10 cellular contexts compared by ENCODE assay signal in the genomic region with DNA sequence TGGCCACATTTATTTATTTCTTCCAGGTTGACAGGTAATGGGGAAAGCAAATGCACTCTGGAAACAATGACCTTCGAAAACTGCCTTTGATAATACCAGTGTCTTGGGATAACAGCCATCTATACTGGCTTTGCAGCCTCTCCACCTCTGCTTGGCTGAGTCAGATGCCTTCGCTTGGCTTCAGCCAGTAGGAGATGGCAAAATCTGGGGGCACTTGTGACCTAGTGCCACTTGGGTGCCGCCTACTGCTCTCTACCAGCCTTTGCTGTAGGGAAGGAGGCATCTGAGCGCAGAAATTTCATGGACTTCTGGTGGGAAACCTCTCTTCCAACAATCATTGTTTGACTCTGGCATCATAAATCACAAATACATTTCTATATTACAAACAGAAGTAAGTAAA. TPM values are rescaled to one million over a fixed set of nuclear protein-coding genes. Genes with fewer than 3 reads are reported as not detected.
A peak's percentile ranks its signal among the peaks of the same experiment; 100 is the strongest.
DNase-seq lines count a peak whose midpoint lies in the region; ATAC-seq and TF ChIP-seq lines count a peak whose summit lies in the region.
"Had no signal": no experiment of that assay in that cellular context is flagged by ENCODE, and none has a peak within 500 bp of the region (broad histone marks: within the 10 kb centered on the region; RNA-seq: fewer than 3 reads in every experiment).

No MANE protein-coding gene starts in this region.

- H3K4me1 Mint-ChIP-seq in CD8-positive, alpha-beta memory T cell = peaks cover 48 to 55% (median 52%) of the 10 kb centered on the region in 3 donors
- H3K4me1 Mint-ChIP-seq in activated naive CD4-positive, alpha-beta T cell treated with anti-CD3 and anti-CD28 coated beads for 36 hours (ENCODE audit: low read depth) = peaks cover 36% of the 10 kb centered on the region

- ATAC-seq in mucosa of descending colon (peak; percentile 35), omental fat pad (ENCODE audit: low FRiP score) (no peak)
- ATAC-seq: left lobe of liver had no signal

- TF ChIP-seq CTCF in mucosa of descending colon (IDR thresholded peaks at IDR 0.05) (no peak), GM10266 (IDR thresholded peaks at IDR 0.05; ENCODE audit: control insufficient read depth, insufficient read depth, low read depth, missing control alignments) (no peak), omental fat pad (IDR thresholded peaks at IDR 0.05) (no peak)

- H3K36me3 Mint-ChIP-seq in CD8-positive, alpha-beta memory T cell = peaks cover 10 to 77% (median 30%) of the 10 kb centered on the region in 3 donors
- H3K36me3 Mint-ChIP-seq in activated naive CD4-positive, alpha-beta T cell treated with anti-CD3 and anti-CD28 coated beads for 36 hours (ENCODE audit: low read depth) = peaks cover 40% of the 10 kb centered on the region

- H3K4me1 ChIP-seq in CD8-positive, alpha-beta memory T cell (ENCODE audit: insufficient read depth, low read length) = peaks cover 43% of the 10 kb centered on the region
- H3K4me1 ChIP-seq in mucosa of descending colon (ENCODE audit: low read depth) = no peaks in the 10 kb centered on the region
- H3K4me1 ChIP-seq: testis had no signal

- H3K27me3 Mint-ChIP-seq in CD8-positive, alpha-beta memory T cell = no peaks in the 10 kb centered on the region
- no peaks in the 10 kb centered on the region for H3K27me3 Mint-ChIP-seq in activated naive CD4-positive, alpha-beta T cell treated with anti-CD3 and anti-CD28 coated beads for 36 hours (ENCODE audit: low read depth)

- POLR2A ChIA-PET in CD8-positive, alpha-beta memory T cell (lab: Charles Lee) = interaction anchor here (1.0 to 1.3 kb wide), 3 partner anchors 11 to 19 kb away, joined by 3 to 5 read pairs (median 4); no protein-coding TSS in a partner anchor

- H3K9me3 Mint-ChIP-seq in CD8-positive, alpha-beta memory T cell = no peaks in the 10 kb centered on the region
- no peaks in the 10 kb centered on the region for H3K9me3 Mint-ChIP-seq in activated naive CD4-positive, alpha-beta T cell treated with anti-CD3 and anti-CD28 coated beads for 36 hours

- intact Hi-C loops in activated naive CD4-positive, alpha-beta T cell treated with anti-CD3 and anti-CD28 coated beads for 36 hours (cut with micrococcal nuclease) = loop anchor here (1.0 kb wide), 1 partner anchor 9 kb away; no protein-coding TSS in a partner anchor
- intact Hi-C loops in mucosa of descending colon (cut with DNase I, micrococcal nuclease) = no loop called here

- peak overlapping the region; percentile 73 to 88 (median 84) for H3K27ac Mint-ChIP-seq in CD8-positive, alpha-beta memory T cell
- peak overlapping the region; percentile 93 for H3K27ac Mint-ChIP-seq in activated naive CD4-positive, alpha-beta T cell treated with anti-CD3 and anti-CD28 coated beads for 36 hours

- CTCF ChIA-PET in CD8-positive, alpha-beta memory T cell (lab: Charles Lee) = interaction anchor here (2.1 to 19.0 kb wide), 4 partner anchors 14 to 77 kb away, joined by 7 to 263 read pairs (median 91); a partner anchor contains a TSS
- CTCF ChIA-PET in activated naive CD4-positive, alpha-beta T cell treated with anti-CD3 and anti-CD28 coated beads for 36 hours (lab: Charles Lee) = interaction anchor here (1.0 to 3.9 kb wide), 3 partner anchors 15 to 86 kb away, joined by 5 to 18 read pairs (median 6); no protein-coding TSS in a partner anchor

- H3K27ac ChIP-seq in CD8-positive, alpha-beta memory T cell (ENCODE audit: low read depth, low read length) = peak overlapping the region; percentile 1
- H3K27ac ChIP-seq: testis had no signal

- H3K27me3 ChIP-seq in CD8-positive, alpha-beta memory T cell (ENCODE audit: insufficient read depth, low read length, poor library complexity, severe bottlenecking) = no peaks in the 10 kb centered on the region
- H3K27me3 ChIP-seq: testis had no signal

- no peaks in the 10 kb centered on the region for H3K9me3 ChIP-seq in CD8-positive, alpha-beta memory T cell (ENCODE audit: low read length)
- H3K9me3 ChIP-seq in mucosa of descending colon = no peaks in the 10 kb centered on the region
- H3K9me3 ChIP-seq: testis had no signal

- H3K36me3 ChIP-seq in CD8-positive, alpha-beta memory T cell (ENCODE audit: insufficient read depth, low read length) = peaks cover 14% of the 10 kb centered on the region
- H3K36me3 ChIP-seq in mucosa of descending colon (ENCODE audit: low read depth) = no peaks in the 10 kb centered on the region

- DNase-seq in CD8-positive, alpha-beta memory T cell = peak in 4 of 5 donors; percentile 43 to 79 (median 56)
- peak; percentile 46 for DNase-seq in T-helper 22 cell (ENCODE audit: low read depth)
- DNase-seq in activated naive CD4-positive, alpha-beta T cell treated with anti-CD3 and anti-CD28 coated beads for 36 hours = peak; percentile 83
- DNase-seq in mucosa of descending colon = peak in 1 of 3 donors; percentile 53
- DNase-seq in NCI-H446 (lab: John Stamatoyannopoulos, UW) = no peak
- DNase-seq in GM10266 (ENCODE audit: extremely low spot score) = no peak
- DNase-seq in iPS-NIHi11 (ENCODE audit: low spot score) = no peak
- DNase-seq in omental fat pad (ENCODE audit: low spot score) = no peak
- DNase-seq: testis had no signal

- peak overlapping the region; percentile 77 to 96 (median 82) for H3K4me3 Mint-ChIP-seq in CD8-positive, alpha-beta memory T cell
- peak overlapping the region; percentile 67 for H3K4me3 Mint-ChIP-seq in activated naive CD4-positive, alpha-beta T cell treated with anti-CD3 and anti-CD28 coated beads for 36 hours

- H3K4me3 ChIP-seq in CD8-positive, alpha-beta memory T cell (ENCODE audit: low read length) = peak overlapping the region; percentile 72
- no peak overlapping the region for H3K4me3 ChIP-seq in mucosa of descending colon
- H3K4me3 ChIP-seq: testis had no signal

RNA-seq across cellular contexts. Expression of a gene that starts 21.8 kb away (rescaled TPM):
- 10 to 100 TPM; 75.9 to 84.2 TPM for total RNA-seq in CD8-positive, alpha-beta memory T cell
- polyA plus RNA-seq in CD8-positive, alpha-beta memory T cell = 282 TPM
- 100 to 1,000 TPM; 129 TPM for total RNA-seq in activated naive CD4-positive, alpha-beta T cell treated with anti-CD3 and anti-CD28 coated beads for 36 hours
- total RNA-seq in mucosa of descending colon (10 to 100 TPM; 11.5 to 19.4 (median 13.1) TPM), omental fat pad (10 to 100 TPM; 13.2 to 46.2 (median 22.6) TPM)

Comparison
In these comparisons a context has a peak if more than half of its experiments do, and no peak if none do; other contexts are left out.
1. DNase-seq: peak in CD8-positive, alpha-beta memory T cell (4 of 5), T-helper 22 cell (single experiment) and activated naive CD4-positive, alpha-beta T cell treated with anti-CD3 and anti-CD28 coated beads for 36 hours (single experiment); none in NCI-H446 (0 of 2), GM10266 (single experiment), iPS-NIHi11 (single experiment) and omental fat pad (single experiment).